ENCODE assay signal across 8 cellular contexts in genomic region chr19:54137114-54137912, GRCh38. TPM values are rescaled to one million over a fixed set of nuclear protein-coding genes. Genes with fewer than 3 reads are reported as not detected.
A peak's percentile ranks its signal among the peaks of the same experiment; 100 is the strongest.
DNase-seq lines count a peak whose midpoint lies in the region; ATAC-seq, FAIRE-seq and TF ChIP-seq lines count a peak whose summit lies in the region.

TSS of gene CNOT3 (plus strand) at chr19:54137762. CDS start at chr19:54142979, 5,217 bp downstream.

- H3K27me3 ChIP-seq in AG04450 (ENCODE audit: control insufficient read depth, insufficient read depth, low read length), result peaks cover 3% of the 10 kb centered on the region
- H3K27me3 ChIP-seq in small intestine (ENCODE audit: control insufficient read depth in 2 of 2, insufficient read depth in 2 of 2, low read length in 2 of 2), result no peaks in the 10 kb centered on the region

- H3K36me3 ChIP-seq in small intestine (ENCODE audit: control insufficient read depth in 2 of 2, insufficient read depth in 2 of 2, low read length in 2 of 2), result no peaks in the 10 kb centered on the region

- ATAC-seq in GM18909 (IDR thresholded peaks at IDR 0.05; ENCODE audit: poor library complexity, unreplicated experiment), result peak; percentile 82
- peak; percentile 80 for ATAC-seq in HG03175 (IDR thresholded peaks at IDR 0.05; ENCODE audit: unreplicated experiment)
- peak; percentile 89 for ATAC-seq in WTC11

- DNase-seq in AG04450 (ENCODE audit: low read depth, low spot score) (peak; percentile 100), NCI-H226 (peak; percentile 100), WTC11 (ENCODE audit: low spot score) (peak; percentile 100), cardiac fibroblast (ENCODE audit: low read depth in 2 of 2) (peak; percentile 100), iPS-NIHi11 (ENCODE audit: low spot score) (peak; percentile 99), small intestine (peak; percentile 100)

- WGBS in small intestine, 3 donors, result 1% methylated on average over 53 to 63 of the region's 63 CpGs

- peaks cover 6% of the 10 kb centered on the region for H3K36me3 Mint-ChIP-seq in WTC11

- peaks cover 0 to 6% of the 10 kb centered on the region in 2 donors for H3K4me1 ChIP-seq in small intestine (ENCODE audit: control insufficient read depth in 2 of 2, insufficient read depth in 1 of 2, low read depth in 1 of 2, low read length in 1 of 2)

- POLR2A ChIA-PET in AG04450 (lab: Yijun Ruan, JAX), result interaction anchor here (0.5 to 3.9 kb wide), 20 partner anchors 10 to 312 kb away, joined by 3 to 23 read pairs (median 5); partner anchors contain the start of genes LENG1, LENG8, MBOAT7 and MYADM
- POLR2A ChIA-PET in WTC11 (lab: Charles Lee), result interaction anchor here (0.6 to 2.8 kb wide), 13 partner anchors 13 to 270 kb away, joined by 3 to 23 read pairs (median 3); partner anchors contain the start of genes LENG1, MBOAT7, MYADM and PRPF31

- H3K4me3 Mint-ChIP-seq in WTC11, result peak within 1 kb of the TSS; percentile 92

- no peaks in the 10 kb centered on the region for H3K9me3 Mint-ChIP-seq in WTC11

- H3K27ac ChIP-seq in AG04450 (ENCODE audit: low read depth, low read length) (peak within 1 kb of the TSS; percentile 65), small intestine (ENCODE audit: low read depth in 1 of 2, low read length in 1 of 2) (peak within 1 kb of the TSS; percentile 75 to 82)

- FAIRE-seq in small intestine (lab: Jason Lieb, UNC), result peak; percentile 98

- H3K27me3 Mint-ChIP-seq in WTC11 (ENCODE audit: low read depth), result no peaks in the 10 kb centered on the region

- CTCF ChIA-PET in AG04450 (lab: Charles Lee), result interaction anchor here (0.5 to 1.4 kb wide), 5 partner anchors 22 to 1516 kb away, joined by 3 to 6 read pairs (median 4); partner anchors contain the start of gene LENG1
- CTCF ChIA-PET in WTC11 (lab: Charles Lee), result interaction anchor here (0.8 to 2.7 kb wide), 25 partner anchors 13 to 616 kb away, joined by 3 to 19 read pairs (median 5); partner anchors contain the start of genes LENG1, MBOAT7, MYADM and PRKCG

- TF ChIP-seq CTCF in AG04450 (IDR thresholded peaks at IDR 0.05; ENCODE audit: low read depth, low read length) (no peak), WTC11 (IDR thresholded peaks at IDR 0.05) (no peak), cardiac fibroblast (IDR thresholded peaks at IDR 0.05; ENCODE audit: low read depth, low read length) (no peak)

- peaks cover 4% of the 10 kb centered on the region for H3K9me3 ChIP-seq in AG04450 (ENCODE audit: control insufficient read depth, insufficient read depth, low read length)
- no peaks in the 10 kb centered on the region for H3K9me3 ChIP-seq in small intestine (ENCODE audit: control insufficient read depth, low read depth)

- peak within 1 kb of the TSS; percentile 98 for H3K27ac Mint-ChIP-seq in WTC11

- peaks cover 35% of the 10 kb centered on the region for H3K4me1 Mint-ChIP-seq in WTC11

- H3K4me3 ChIP-seq in AG04450 (ENCODE audit: low read depth, low read length) (peak within 1 kb of the TSS; percentile 77), cardiac fibroblast (replicated peaks in 1 of 2; ENCODE audit: low read depth in 2 of 2, low read length in 2 of 2) (peak within 1 kb of the TSS; percentile 67 to 85), small intestine (ENCODE audit: low read depth in 1 of 2, low read length in 2 of 2) (peak within 1 kb of the TSS; percentile 97 to 100)

TF ChIP-seq in WTC11, 78 proteins besides CTCF, POLR2A, EP300 and RAD21:
- peak; percentile 60; the same call in 1 of the 2 replicates for TF ChIP-seq FOXK1 (CRISPR knock-in tag; IDR thresholded peaks at IDR 0.05)
- no peak for TF ChIP-seq CDX4 (CRISPR knock-in tag; IDR thresholded peaks at IDR 0.05; ENCODE audit: borderline replicate concordance)
- TF ChIP-seq ZNF396 (CRISPR knock-in tag; IDR thresholded peaks at IDR 0.05; ENCODE audit: borderline replicate concordance), result no peak
- 0 out of 2 replicates have a peak, but pooled peaks have one; percentile 29 for TF ChIP-seq CREM (CRISPR knock-in tag; IDR thresholded peaks at IDR 0.05)
- TF ChIP-seq NFYB (CRISPR knock-in tag; conservative IDR thresholded peaks at IDR 0.05; ENCODE audit: low read depth), result peak; percentile 97
- TF ChIP-seq ZBTB43 (CRISPR knock-in tag; IDR thresholded peaks at IDR 0.05), result no peak
- peak; percentile 82 for TF ChIP-seq SP1 (CRISPR knock-in tag; conservative IDR thresholded peaks at IDR 0.05)
- no peak for TF ChIP-seq E2F1 (CRISPR knock-in tag; IDR thresholded peaks at IDR 0.05)
- TF ChIP-seq MAX (CRISPR knock-in tag; IDR thresholded peaks at IDR 0.05), result 0 out of 2 replicates have a peak, but pooled peaks have one; percentile 30
- TF ChIP-seq E2F5 (CRISPR knock-in tag; IDR thresholded peaks at IDR 0.05), result 0 out of 2 replicates have a peak, but pooled peaks have one; percentile 5

RNA-seq across cellular contexts. Expression of gene CNOT3, which starts in this region (rescaled TPM):
- polyA plus RNA-seq in AG04450 (2011; rRNA removed) (9.9 and 18.7 TPM in 2 replicates), small intestine (10 to 100 TPM; 24.4 to 31.1 (median 25.9) TPM)
- polyA minus RNA-seq in AG04450 (2011; rRNA and poly(A)+ RNA removed), result 21.9 and 26.4 TPM in 2 replicates
- 90.7 to 96.8 TPM (median 93.3 TPM) in 3 replicates for total RNA-seq in WTC11 (2021)

Comparison
In these comparisons a context has a peak if more than half of its experiments do, and no peak if none do; other contexts are left out.
1. Peak in every context shown above with its lines: DNase-seq, ATAC-seq, H3K4me3 ChIP-seq and H3K27ac ChIP-seq.